ENCODE assay signal across 16 cellular contexts in genomic region chrX:25442501-25442900, GRCh38.
A peak's percentile ranks its signal among the peaks of the same experiment; 100 is the strongest.
DNase-seq lines count a peak whose midpoint lies in the region; ATAC-seq lines count a peak whose summit lies in the region.
"Had no signal": no experiment of that assay in that cellular context is flagged by ENCODE, and none has a peak within 500 bp of the region (broad histone marks: within the 10 kb centered on the region; RNA-seq: fewer than 3 reads in every experiment).

No MANE protein-coding gene starts in this region.

- ATAC-seq in GM19463 (IDR thresholded peaks at IDR 0.05; ENCODE audit: unreplicated experiment): no peak

- DNase-seq in NCI-H1105 treated with DMSO at 0.1 percent for 48 hours (lab: John Stamatoyannopoulos, UW) (peak; percentile 15), NCI-H1105 (lab: John Stamatoyannopoulos, UW) (no peak), NCI-H2227 treated with DMSO at 0.1 percent for 48 hours (lab: John Stamatoyannopoulos, UW) (peak; percentile 34), cerebellar cortex (ENCODE audit: low spot score) (peak; percentile 1), occipital lobe (lab: John Stamatoyannopoulos, UW) (peak; percentile 0), AG08396 (ENCODE audit: low spot score) (no peak), 8988T (no peak)
- DNase-seq: activated CD8-positive, alpha-beta memory T cell treated with anti-CD3 and anti-CD28 coated beads, Interleukin-2, amount 50 U/mL, for 48 hours; activated naive CD8-positive, alpha-beta T cell treated with anti-CD3 and anti-CD28 coated beads for 36 hours; colonic mucosa; DMS79 treated with DMSO at 0.1 percent for 48 hours; mesenchymal stem cell; MM.1S; NCI-H774; stimulated activated CD4-positive, alpha-beta T cell treated with anti-CD3 and anti-CD28 coated beads, Interleukin-15, amount 100 ng/mL, for 24 hours had no signal

Comparison
In these comparisons a context has a peak if more than half of its experiments do, and no peak if none do; other contexts are left out.
1. DNase-seq: peak in NCI-H1105 treated with DMSO at 0.1 percent for 48 hours (single experiment), NCI-H2227 treated with DMSO at 0.1 percent for 48 hours (single experiment), cerebellar cortex (single experiment) and occipital lobe (single experiment); none in NCI-H1105 (single experiment), AG08396 (single experiment) and 8988T (single experiment).